Comparison of ENCODE assay signal across 8 cellular contexts in genomic region chr3:179558742-179559364, GRCh38. TPM values are rescaled to one million over a fixed set of nuclear protein-coding genes. Genes with fewer than 3 reads are reported as not detected.
DNase-seq lines count a peak whose midpoint lies in the region; ATAC-seq and TF ChIP-seq lines count a peak whose summit lies in the region.

No MANE protein-coding gene starts in this region.

- H4K91ac ChIP-seq in neuronal stem cell (ENCODE audit: low read depth, low read length, poor library complexity) = no peak overlapping the region

- peaks cover 4 to 12% (median 7%) of the 10 kb centered on the region in 4 donors for H3K4me1 Mint-ChIP-seq in CD4-positive, CD25-positive, alpha-beta regulatory T cell

- peaks cover 38% of the 10 kb centered on the region for H3K27me3 Mint-ChIP-seq in CD4-positive, CD25-positive, alpha-beta regulatory T cell

- no peaks in the 10 kb centered on the region for H3K36me3 ChIP-seq in CD4-positive, CD25-positive, alpha-beta regulatory T cell (ENCODE audit: control insufficient read depth, insufficient read depth, low read length)
- H3K36me3 ChIP-seq in HCT116 (ENCODE audit: control insufficient read depth in 1 of 2, insufficient read depth in 2 of 2, low read length in 2 of 2) (no peaks in the 10 kb centered on the region), neuronal stem cell (replicated peaks in 1 of 2; ENCODE audit: control insufficient read depth in 2 of 2, insufficient read depth in 2 of 2, low read length in 2 of 2) (no peaks in the 10 kb centered on the region)

- peaks cover 6% of the 10 kb centered on the region for H3K27me3 ChIP-seq in CD4-positive, CD25-positive, alpha-beta regulatory T cell (ENCODE audit: control insufficient read depth, insufficient read depth, low read length)
- H3K27me3 ChIP-seq in HCT116 (ENCODE audit: insufficient read depth, low read length) (no peaks in the 10 kb centered on the region), neuronal stem cell (ENCODE audit: control insufficient read depth in 3 of 3, insufficient read depth in 3 of 3, low read depth in 1 of 3, low read length in 3 of 3) (no peaks in the 10 kb centered on the region)

- intact Hi-C loops in HCT116 (cut with micrococcal nuclease) = loop anchor here (1.0 to 5.0 kb wide), 5 partner anchors 113 to 1122 kb away; partner anchors contain the start of gene ZNF639

- H3K4me2 ChIP-seq in HCT116 (ENCODE audit: low read length) = no peak overlapping the region
- no peak overlapping the region for H3K4me2 ChIP-seq in neuronal stem cell (ENCODE audit: insufficient read depth, low read length, poor library complexity, severe bottlenecking)

- no peak overlapping the region for H2BK12ac ChIP-seq in neuronal stem cell (ENCODE audit: low read length)

- peaks cover 0 to 2% (median 0%) of the 10 kb centered on the region in 7 donors for H3K9me3 Mint-ChIP-seq in CD4-positive, CD25-positive, alpha-beta regulatory T cell

- no peak for ATAC-seq in CD4-positive, CD25-positive, alpha-beta regulatory T cell (ENCODE audit: low read depth in 2 of 2)
- ATAC-seq in HCT116 = no peak
- ATAC-seq in GM18511 (IDR thresholded peaks at IDR 0.05; ENCODE audit: unreplicated experiment) = no peak
- no peak for ATAC-seq in GM19328 (IDR thresholded peaks at IDR 0.05; ENCODE audit: unreplicated experiment)

- H2AFZ ChIP-seq in HCT116 (ENCODE audit: low read depth, low read length, poor library complexity, severe bottlenecking) (no peak overlapping the region), neuronal stem cell (ENCODE audit: low read length) (no peak overlapping the region)

- no peak overlapping the region for H3K14ac ChIP-seq in neuronal stem cell (ENCODE audit: low read length)

- H3K27ac Mint-ChIP-seq in CD4-positive, CD25-positive, alpha-beta regulatory T cell = no peak overlapping the region

- no CpG with 5 or more reads among the region's 3 CpGs for WGBS in neuronal stem cell (ENCODE audit: extremely low coverage in 2 of 2, insufficient read length in 2 of 2, insufficient replicate concordance in 1 of 2), 2 donors

- no peak overlapping the region for H3K18ac ChIP-seq in neuronal stem cell (ENCODE audit: low read length)

- no peak overlapping the region for H3K4me3 ChIP-seq in CD4-positive, CD25-positive, alpha-beta regulatory T cell (ENCODE audit: low read depth, low read length)
- H3K4me3 ChIP-seq in HCT116 (replicated peaks in 1 of 2; ENCODE audit: low read depth in 1 of 2, low read length in 2 of 2) (no peak overlapping the region), fibroblast of pulmonary artery (replicated peaks; ENCODE audit: low read depth, low read length) (no peak overlapping the region), neuronal stem cell (ENCODE audit: low read length in 2 of 2) (no peak overlapping the region)

- no peaks in the 10 kb centered on the region for H3K9me2 ChIP-seq in HCT116 (ENCODE audit: insufficient read depth)

- no peak overlapping the region for H3K4ac ChIP-seq in neuronal stem cell (ENCODE audit: low read length)

- TF ChIP-seq CTCF in HCT116 (IDR thresholded peaks at IDR 0.05 in 2 of 3, conservative IDR thresholded peaks at IDR 0.05 in 1 of 3; ENCODE audit: borderline replicate concordance in 1 of 3, insufficient read depth in 1 of 3, low read depth in 2 of 3, low read length in 2 of 3) (peak; percentile 73 to 91 (median 86)), fibroblast of pulmonary artery (IDR thresholded peaks at IDR 0.05; ENCODE audit: low read length, missing control alignments) (peak; percentile 94)

- no peak overlapping the region for H3K27ac ChIP-seq in CD4-positive, CD25-positive, alpha-beta regulatory T cell (ENCODE audit: insufficient read depth, low read length, poor library complexity, severe bottlenecking)
- no peak overlapping the region for H3K27ac ChIP-seq in HCT116 (ENCODE audit: low read depth, low read length)
- no peak overlapping the region for H3K27ac ChIP-seq in neuronal stem cell (replicated peaks; ENCODE audit: low read length)

- H3K9me3 ChIP-seq in CD4-positive, CD25-positive, alpha-beta regulatory T cell (ENCODE audit: control insufficient read depth in 2 of 2, low read length in 2 of 2) = no peaks in the 10 kb centered on the region
- H3K9me3 ChIP-seq in HCT116 (ENCODE audit: control insufficient read depth in 1 of 2, insufficient read depth in 1 of 2, low read depth in 1 of 2, low read length in 2 of 2) (no peaks in the 10 kb centered on the region), neuronal stem cell (replicated peaks in 1 of 2; ENCODE audit: control insufficient read depth in 2 of 2, insufficient read depth in 1 of 2, low read depth in 1 of 2, low read length in 2 of 2) (no peaks in the 10 kb centered on the region)

- peak in 2 of 3 donors; percentile 28 to 62 for DNase-seq in CD4-positive, CD25-positive, alpha-beta regulatory T cell
- DNase-seq in HCT116 (ENCODE audit: low read depth, low spot score) = peak; percentile 57
- peak; percentile 81 for DNase-seq in NCI-H69 (lab: John Stamatoyannopoulos, UW)
- peak; percentile 5 to 6 for DNase-seq in activated CD8-positive, alpha-beta memory T cell treated with anti-CD3 and anti-CD28 coated beads for 4 hours (ENCODE audit: low read depth in 2 of 2)
- DNase-seq in fibroblast of pulmonary artery (ENCODE audit: low read depth) = peak; percentile 91
- DNase-seq in neuronal stem cell (ENCODE audit: low spot score) = peak; percentile 42

- peak; percentile 93 for TF ChIP-seq RAD21 in HCT116 (IDR thresholded peaks at IDR 0.05; ENCODE audit: low read depth)

- peak overlapping the region in 2 of 4 donors; percentile 41 to 76 for H3K4me3 Mint-ChIP-seq in CD4-positive, CD25-positive, alpha-beta regulatory T cell

- CTCF ChIA-PET in HCT116 (lab: Charles Lee) = no interaction called here

- no peak overlapping the region for H2BK120ac ChIP-seq in neuronal stem cell (ENCODE audit: low read depth, low read length)

- H3K23ac ChIP-seq in neuronal stem cell (ENCODE audit: low read depth, low read length, poor library complexity) = no peak overlapping the region

- no peak overlapping the region for H2BK5ac ChIP-seq in neuronal stem cell (ENCODE audit: low read length)

- H2AK5ac ChIP-seq in neuronal stem cell (ENCODE audit: low read depth, low read length) = no peak overlapping the region

- no peak overlapping the region for H2BK15ac ChIP-seq in neuronal stem cell (ENCODE audit: low read length)

- H4K8ac ChIP-seq in neuronal stem cell (ENCODE audit: low read depth, low read length) = no peak overlapping the region

- H3K9ac ChIP-seq in HCT116 (ENCODE audit: low read length) (no peak overlapping the region), neuronal stem cell (ENCODE audit: low read depth, low read length, poor library complexity) (no peak overlapping the region)

- H3K79me2 ChIP-seq in HCT116 (ENCODE audit: insufficient read depth, low read length) = peaks cover 4% of the 10 kb centered on the region

- no peaks in the 10 kb centered on the region for H4K20me1 ChIP-seq in HCT116 (ENCODE audit: insufficient read depth)

- H3K79me1 ChIP-seq in neuronal stem cell (ENCODE audit: low read depth, low read length) = no peaks in the 10 kb centered on the region

- H3K36me3 Mint-ChIP-seq in CD4-positive, CD25-positive, alpha-beta regulatory T cell = no peaks in the 10 kb centered on the region

- RAD21 ChIA-PET in HCT116 (lab: Charles Lee; ENCODE audit: low non-redundant PET in 1 of 2, low total read pairs in 2 of 2, uncharacterized antibody in 2 of 2, unreplicated experiment in 2 of 2) = no interaction called here

- H3K4me1 ChIP-seq in CD4-positive, CD25-positive, alpha-beta regulatory T cell (ENCODE audit: control insufficient read depth, insufficient read depth, low read length, poor library complexity, severe bottlenecking) = peaks cover 10% of the 10 kb centered on the region
- peaks cover 0 to 6% of the 10 kb centered on the region in 2 experiments; a peak in 1 of 4 replicates for H3K4me1 ChIP-seq in HCT116 (ENCODE audit: control insufficient read depth in 1 of 2, insufficient read depth in 2 of 2, low read length in 2 of 2)
- H3K4me1 ChIP-seq in neuronal stem cell (ENCODE audit: control insufficient read depth in 2 of 2, insufficient read depth in 1 of 2, low read depth in 1 of 2, low read length in 2 of 2) = peaks cover under 1 to 3% of the 10 kb centered on the region in 2 donors

- TF ChIP-seq POLR2A in HCT116 (IDR thresholded peaks at IDR 0.05; ENCODE audit: borderline replicate concordance, extremely low read depth, insufficient read depth, insufficient read length) = no peak

- POLR2A ChIA-PET in HCT116 (lab: Charles Lee) = no interaction called here

- BruUV-seq in HCT116 (replicated peaks; lab: Mats Ljungman, UMichigan) = no TSS peak

TF ChIP-seq in HCT116, 20 proteins besides CTCF, POLR2A, EP300 and RAD21 (continues in another document):
- TF ChIP-seq ZNF274 (IDR thresholded peaks at IDR 0.05; ENCODE audit: low read depth, low read length) (no peak), ELF1 (IDR thresholded peaks at IDR 0.05; ENCODE audit: borderline replicate concordance, low read depth) (no peak), POLR2AphosphoS5 (IDR thresholded peaks at IDR 0.05; ENCODE audit: low read depth, low read length) (no peak), FOSL1 (IDR thresholded peaks at IDR 0.05; ENCODE audit: low read depth) (no peak), MAX (IDR thresholded peaks at IDR 0.05) (no peak), EZH2 (IDR thresholded peaks at IDR 0.05) (no peak), SIN3A (IDR thresholded peaks at IDR 0.05; ENCODE audit: low read depth) (no peak)

RNA-seq across cellular contexts. Expression of gene ACTL6A, which starts 3.9 kb away (rescaled TPM):
- 31.1 TPM for total RNA-seq in CD4-positive, CD25-positive, alpha-beta regulatory T cell
- 10 to 100 TPM; 65.6 to 84.4 (median 75.1) TPM for polyA plus RNA-seq in CD4-positive, CD25-positive, alpha-beta regulatory T cell
- 61.9 TPM for total RNA-seq in HCT116 (2021; ENCODE audit: unreplicated experiment)
- polyA plus RNA-seq in HCT116 (2012) = 37.9 and 48.5 TPM in 2 replicates
- 75.9 TPM for polyA plus RNA-seq in neuronal stem cell (2013, experiment 1 of 2)
- polyA plus RNA-seq in neuronal stem cell (2013, experiment 2 of 2) = 75.0 TPM

RNA-seq across cellular contexts. Expression of gene MRPL47, which starts 45.6 kb away (rescaled TPM):
- 24.0 TPM for total RNA-seq in CD4-positive, CD25-positive, alpha-beta regulatory T cell
- polyA plus RNA-seq in CD4-positive, CD25-positive, alpha-beta regulatory T cell = 10 to 100 TPM; 54.4 to 69.1 (median 62.1) TPM
- 52.3 TPM for total RNA-seq in HCT116 (2021; ENCODE audit: unreplicated experiment)
- 26.9 and 39.3 TPM in 2 replicates for polyA plus RNA-seq in HCT116 (2012)
- 96.3 TPM for polyA plus RNA-seq in neuronal stem cell (2013, experiment 1 of 2)
- 95.4 TPM for polyA plus RNA-seq in neuronal stem cell (2013, experiment 2 of 2)

RNA-seq across cellular contexts. Expression of gene NDUFB5, which starts 45.7 kb away (rescaled TPM):
- total RNA-seq in CD4-positive, CD25-positive, alpha-beta regulatory T cell = 35.2 TPM
- 100 to 1,000 TPM in 2 of 4 donors, 10 to 100 TPM in 2; 84.4 to 111 (median 94.2) TPM for polyA plus RNA-seq in CD4-positive, CD25-positive, alpha-beta regulatory T cell
- total RNA-seq in HCT116 (2021; ENCODE audit: unreplicated experiment) = 116 TPM
- 33.6 and 44.2 TPM in 2 replicates for polyA plus RNA-seq in HCT116 (2012)
- 103 TPM for polyA plus RNA-seq in neuronal stem cell (2013, experiment 1 of 2)
- 104 TPM for polyA plus RNA-seq in neuronal stem cell (2013, experiment 2 of 2)

Comparison
In these comparisons a context has a peak if more than half of its experiments do, and no peak if none do; other contexts are left out.
1. DNase-seq: peak in every context shown above with its lines; median percentile 91 in fibroblast of pulmonary artery; 81 in NCI-H69; 57 in HCT116; 45 in CD4-positive, CD25-positive, alpha-beta regulatory T cell; 42 in neuronal stem cell; 6 in activated CD8-positive, alpha-beta memory T cell treated with anti-CD3 and anti-CD28 coated beads for 4 hours.